14 cellular contexts compared by ENCODE assay signal in genomic region chr7:69819306-69819705, GRCh38.
A peak's percentile ranks its signal among the peaks of the same experiment; 100 is the strongest.
DNase-seq lines count a peak whose midpoint lies in the region; TF ChIP-seq lines count a peak whose summit lies in the region.
"Had no signal": no experiment of that assay in that cellular context is flagged by ENCODE, and none has a peak within 500 bp of the region (broad histone marks: within the 10 kb centered on the region; RNA-seq: fewer than 3 reads in every experiment).

No MANE protein-coding gene starts in this region.

- peak overlapping the region; percentile 0 for H3K4me2 ChIP-seq in neural progenitor cell
- H3K4me2 ChIP-seq: BLaER1, GM23338 had no signal

- no peak overlapping the region for H2AFZ ChIP-seq in neural progenitor cell (replicated peaks)
- H2AFZ ChIP-seq: GM23338 had no signal

- intact Hi-C loops in esophagus muscularis mucosa (cut with DNase I) = no loop called here

- TF ChIP-seq EP300 in esophagus muscularis mucosa (IDR thresholded peaks at IDR 0.05) = no peak

- no peak for TF ChIP-seq CTCF in neural progenitor cell (IDR thresholded peaks at IDR 0.05)
- no peak for TF ChIP-seq CTCF in esophagus muscularis mucosa (IDR thresholded peaks at IDR 0.05)
- no peak for TF ChIP-seq CTCF in endothelial cell (IDR thresholded peaks at IDR 0.05; ENCODE audit: unreplicated experiment)
- no peak for TF ChIP-seq CTCF in GM10248 (IDR thresholded peaks at IDR 0.05; ENCODE audit: control extremely low read depth, extremely low read depth, low read depth, missing control alignments)

- H3K27ac ChIP-seq in neural progenitor cell = no peak overlapping the region
- H3K27ac ChIP-seq in esophagus muscularis mucosa (replicated peaks in 1 of 4) = no peak overlapping the region
- H3K27ac ChIP-seq: 22Rv1, BLaER1 had no signal

- peaks cover 66% of the 10 kb centered on the region for H4K20me1 ChIP-seq in neural progenitor cell (ENCODE audit: low read depth)

- no peak overlapping the region for H3K9ac ChIP-seq in neural progenitor cell
- H3K9ac ChIP-seq: BLaER1 had no signal

- no peak for TF ChIP-seq POLR2A in esophagus muscularis mucosa (IDR thresholded peaks at IDR 0.05; ENCODE audit: low read depth)

- H3K27me3 Mint-ChIP-seq in neural progenitor cell (ENCODE audit: insufficient read depth, low read depth) = peaks cover 5% of the 10 kb centered on the region
- H3K27me3 Mint-ChIP-seq in endothelial cell (ENCODE audit: unreplicated experiment) = peaks cover 3% of the 10 kb centered on the region

- H3K36me3 Mint-ChIP-seq in neural progenitor cell (peaks cover 2% of the 10 kb centered on the region), endothelial cell (ENCODE audit: low read depth, unreplicated experiment) (no peaks in the 10 kb centered on the region)

- H3K27ac Mint-ChIP-seq in neural progenitor cell (no peak overlapping the region), endothelial cell (ENCODE audit: unreplicated experiment) (no peak overlapping the region)
- H3K27ac Mint-ChIP-seq: GM23338 had no signal

- DNase-seq in NCI-H2171 treated with DMSO at 0.1 percent for 48 hours (lab: John Stamatoyannopoulos, UW) = peak; percentile 35
- no peak for DNase-seq in NCI-H2171 (lab: John Stamatoyannopoulos, UW)
- DNase-seq in cerebellum (ENCODE audit: low spot score) = peak; percentile 36
- peak; percentile 34 for DNase-seq in neural progenitor cell (ENCODE audit: low spot score)
- no peak for DNase-seq in esophagus muscularis mucosa (ENCODE audit: extremely low spot score)
- no peak for DNase-seq in endothelial cell (ENCODE audit: low spot score)
- DNase-seq in GM19240 (ENCODE audit: insufficient read length, low spot score) = no peak
- DNase-seq in GM10248 (ENCODE audit: extremely low spot score) = no peak
- DNase-seq: AML-193, DMS53, H7 had no signal

- H3K4me3 Mint-ChIP-seq in neural progenitor cell (no peak overlapping the region), endothelial cell (ENCODE audit: unreplicated experiment) (no peak overlapping the region)
- H3K4me3 Mint-ChIP-seq: GM23338 had no signal

- H3K9me3 Mint-ChIP-seq in neural progenitor cell = no peaks in the 10 kb centered on the region
- no peaks in the 10 kb centered on the region for H3K9me3 Mint-ChIP-seq in endothelial cell (ENCODE audit: unreplicated experiment)
- H3K9me3 Mint-ChIP-seq: GM23338 had no signal

- POLR2A ChIA-PET in GM10248 (lab: Yijun Ruan, JAX) = no interaction called here

- no peaks in the 10 kb centered on the region for H3K9me3 ChIP-seq in neural progenitor cell (ENCODE audit: low read depth)
- no peaks in the 10 kb centered on the region for H3K9me3 ChIP-seq in esophagus muscularis mucosa

- CTCF ChIA-PET in GM10248 (lab: Yijun Ruan, JAX) = interaction anchor here (0.8 to 1.2 kb wide), 3 partner anchors 13 to 20 kb away, joined by 3 read pairs; no protein-coding TSS in a partner anchor

- peaks cover 29% of the 10 kb centered on the region for H3K4me1 ChIP-seq in neural progenitor cell
- peaks cover 26 to 82% (median 75%) of the 10 kb centered on the region in 4 donors for H3K4me1 ChIP-seq in esophagus muscularis mucosa

- H3F3A ChIP-seq in neural progenitor cell (ENCODE audit: low read depth) = no peaks in the 10 kb centered on the region

- peaks cover 16% of the 10 kb centered on the region for H3K27me3 ChIP-seq in neural progenitor cell
- no peaks in the 10 kb centered on the region for H3K27me3 ChIP-seq in esophagus muscularis mucosa
- H3K27me3 ChIP-seq: BLaER1 had no signal

- H3K36me3 ChIP-seq in neural progenitor cell = no peaks in the 10 kb centered on the region
- no peaks in the 10 kb centered on the region for H3K36me3 ChIP-seq in esophagus muscularis mucosa

- no peaks in the 10 kb centered on the region for H3K79me2 ChIP-seq in neural progenitor cell (ENCODE audit: low read depth)

- no peak overlapping the region for H3K4me3 ChIP-seq in neural progenitor cell
- H3K4me3 ChIP-seq in esophagus muscularis mucosa = no peak overlapping the region
- H3K4me3 ChIP-seq: BLaER1, GM23338 had no signal

- 67% methylated on average over 4 of the region's 4 CpGs for WGBS in esophagus muscularis mucosa

- H3K4me1 Mint-ChIP-seq in neural progenitor cell (peaks cover 64% of the 10 kb centered on the region), endothelial cell (ENCODE audit: unreplicated experiment) (peaks cover 16% of the 10 kb centered on the region)

Comparison
In these comparisons a context has a peak if more than half of its experiments do, and no peak if none do; other contexts are left out.
1. DNase-seq: peak in NCI-H2171 treated with DMSO at 0.1 percent for 48 hours (single experiment), cerebellum (single experiment) and neural progenitor cell (single experiment); none in NCI-H2171 (single experiment), esophagus muscularis mucosa (single experiment), endothelial cell (single experiment), GM19240 (single experiment) and GM10248 (single experiment).